Comparison of ENCODE assay signal across 24 cellular contexts in genomic region chr6:5089821-5090449, GRCh38. TPM values are rescaled to one million over a fixed set of nuclear protein-coding genes. Genes with fewer than 3 reads are reported as not detected.
"Had no signal": no experiment of that assay in that cellular context is flagged by ENCODE, and none has a peak within 500 bp of the region (broad histone marks: within the 10 kb centered on the region; RNA-seq: fewer than 3 reads in every experiment).

No MANE protein-coding gene starts in this region.

- H3K4me3 ChIP-seq: cardiac muscle cell, dorsolateral prefrontal cortex, ovary, psoas muscle, sigmoid colon, spleen, upper lobe of right lung had no signal

- H3K27ac Mint-ChIP-seq: activated CD4-positive, alpha-beta T cell treated with anti-CD3 and anti-CD28 coated beads, Interleukin-2, amount 10 ng/mL, durations not matched to agents 24 days and 14 days; activated CD8-positive, alpha-beta T cell treated with anti-CD3 and anti-CD28 coated beads for 36 hours; activated naive CD8-positive, alpha-beta T cell treated with anti-CD3 and anti-CD28 coated beads, Interleukin-2, amount 10 ng/mL, durations not matched to agents 7 days and 5 days; activated T-helper 2 cell treated with anti-CD3 and anti-CD28 coated beads, Interferon-gamma antibody, Interleukin-2, Interleukin-4, amounts not matched to agents 10 μg/mL and 5 μg/mL and 100 μg/mL, durations not matched to agents 14 hours and 24 hours and 36 hours; endodermal cell; naive thymus-derived CD8-positive, alpha-beta T cell; stimulated activated naive B cell treated with anti-CD40 and anti-IgM and Interleukin-4, amounts not matched to agents 10 μg/mL and 1 μg/mL and 100 μg/mL, for 72 hours had no signal

- H3K36me3 ChIP-seq: cardiac muscle cell, ovary, sigmoid colon, spleen, upper lobe of right lung had no signal

- H3K36me3 Mint-ChIP-seq: activated naive CD8-positive, alpha-beta T cell treated with anti-CD3 and anti-CD28 coated beads, Interleukin-2, amount 10 ng/mL, durations not matched to agents 7 days and 5 days; naive thymus-derived CD8-positive, alpha-beta T cell had no signal

- DNase-seq: activated CD4-positive, alpha-beta T cell treated with anti-CD3 and anti-CD28 coated beads, Interleukin-2, amount 10 ng/mL, durations not matched to agents 24 days and 14 days; activated CD4-positive, CD25-positive, alpha-beta regulatory T cell; activated CD8-positive, alpha-beta T cell treated with anti-CD3 and anti-CD28 coated beads for 36 hours; activated naive CD4-positive, alpha-beta T cell treated with Interleukin-2 at 50 U/mL for 16 hours; activated naive CD8-positive, alpha-beta T cell treated with anti-CD3 and anti-CD28 coated beads, Interleukin-2, amount 10 ng/mL, durations not matched to agents 7 days and 5 days; activated T-cell treated with anti-CD3 and anti-CD28 coated beads, Interleukin-2, amount 50 U/mL, for 1 hour; amygdala; dorsolateral prefrontal cortex; endodermal cell; erythroblast; foreskin melanocyte; kidney; mesenchymal stem cell; naive thymus-derived CD8-positive, alpha-beta T cell; ovary; psoas muscle; sigmoid colon; spleen; stimulated activated naive B cell treated with anti-CD40 and anti-IgM and Interleukin-4, amounts not matched to agents 10 μg/mL and 1 μg/mL and 100 μg/mL, for 72 hours; T-helper 1 cell; T-helper 9 cell; upper lobe of right lung had no signal

- H3K4me1 Mint-ChIP-seq: endodermal cell had no signal

- ATAC-seq: activated CD8-positive, alpha-beta T cell treated with anti-CD3 and anti-CD28 coated beads for 36 hours; naive thymus-derived CD8-positive, alpha-beta T cell; psoas muscle; upper lobe of right lung had no signal

- H3K27me3 ChIP-seq: ovary, sigmoid colon had no signal

- H3K9me3 ChIP-seq: ovary, psoas muscle, sigmoid colon, spleen, upper lobe of right lung had no signal

- H3K9me3 Mint-ChIP-seq: activated CD4-positive, alpha-beta T cell treated with anti-CD3 and anti-CD28 coated beads, Interleukin-2, amount 10 ng/mL, durations not matched to agents 24 days and 14 days; activated CD8-positive, alpha-beta T cell treated with anti-CD3 and anti-CD28 coated beads for 36 hours; activated naive CD8-positive, alpha-beta T cell treated with anti-CD3 and anti-CD28 coated beads, Interleukin-2, amount 10 ng/mL, durations not matched to agents 7 days and 5 days; activated T-helper 2 cell treated with anti-CD3 and anti-CD28 coated beads, Interferon-gamma antibody, Interleukin-2, Interleukin-4, amounts not matched to agents 10 μg/mL and 5 μg/mL and 100 μg/mL, durations not matched to agents 14 hours and 24 hours and 36 hours; naive thymus-derived CD8-positive, alpha-beta T cell; stimulated activated naive B cell treated with anti-CD40 and anti-IgM and Interleukin-4, amounts not matched to agents 10 μg/mL and 1 μg/mL and 100 μg/mL, for 72 hours had no signal

- H3K27ac ChIP-seq: cardiac muscle cell, dorsolateral prefrontal cortex, ovary, psoas muscle, sigmoid colon, upper lobe of right lung had no signal

- H3K4me3 Mint-ChIP-seq: activated CD4-positive, alpha-beta T cell treated with anti-CD3 and anti-CD28 coated beads, Interleukin-2, amount 10 ng/mL, durations not matched to agents 24 days and 14 days; activated CD8-positive, alpha-beta T cell treated with anti-CD3 and anti-CD28 coated beads for 36 hours; activated naive CD8-positive, alpha-beta T cell treated with anti-CD3 and anti-CD28 coated beads, Interleukin-2, amount 10 ng/mL, durations not matched to agents 7 days and 5 days; endodermal cell; naive thymus-derived CD8-positive, alpha-beta T cell; stimulated activated naive B cell treated with anti-CD40 and anti-IgM and Interleukin-4, amounts not matched to agents 10 μg/mL and 1 μg/mL and 100 μg/mL, for 72 hours had no signal

RNA-seq across cellular contexts. Expression of gene PPP1R3G, which starts 4.8 kb away (rescaled TPM):
- total RNA-seq: endodermal cell had no signal
- polyA plus RNA-seq: naive thymus-derived CD8-positive, alpha-beta T cell had no signal
